ENCODE assay signal across 20 cellular contexts in the genomic region with DNA sequence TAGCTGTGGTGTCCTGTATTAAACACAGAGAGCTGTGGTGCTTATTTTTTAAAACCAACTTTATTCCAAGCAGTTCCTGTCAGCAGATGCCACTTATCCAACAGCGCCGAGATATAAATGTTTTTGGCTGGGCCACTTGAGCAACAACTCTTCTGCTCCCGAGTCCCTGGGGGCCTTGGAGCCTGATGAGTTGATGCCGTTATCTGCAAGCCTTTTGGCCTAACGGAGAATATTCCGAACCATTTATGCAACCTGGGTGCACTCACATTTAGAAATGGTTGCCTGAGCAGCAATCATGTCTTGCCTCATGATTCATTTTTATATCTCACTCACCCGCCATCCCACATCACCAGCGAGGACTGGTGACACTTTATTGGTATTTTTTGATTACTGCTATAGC.
DNase-seq lines count a peak whose midpoint lies in the region; TF ChIP-seq lines count a peak whose summit lies in the region.
"Had no signal": no experiment of that assay in that cellular context is flagged by ENCODE, and none has a peak within 500 bp of the region (broad histone marks: within the 10 kb centered on the region; RNA-seq: fewer than 3 reads in every experiment).

No MANE protein-coding gene starts in this region.

- intact Hi-C loops in left ventricle myocardium inferior (cut with micrococcal nuclease) = no loop called here

- TF ChIP-seq CTCF in BE2C (IDR thresholded peaks at IDR 0.05; ENCODE audit: low read depth, low read length) (no peak), HEK293 (tag by site-specific recombination; IDR thresholded peaks at IDR 0.05) (no peak), left ventricle myocardium inferior (IDR thresholded peaks at IDR 0.05; ENCODE audit: borderline replicate concordance) (no peak)

- POLR2A ChIA-PET in HEK293 (lab: Yijun Ruan, JAX) = no interaction called here

- no peak overlapping the region for H3K27ac ChIP-seq in HEK293 (ENCODE audit: extremely low read depth, low read depth, low read length)
- peak overlapping the region; percentile 52 for H3K27ac ChIP-seq in left ventricle myocardium inferior (replicated peaks)
- H3K27ac ChIP-seq: SJSA1 had no signal

- H3K9me3 ChIP-seq in BE2C = no peaks in the 10 kb centered on the region
- no peaks in the 10 kb centered on the region for H3K9me3 ChIP-seq in HEK293 (ENCODE audit: control insufficient read depth, insufficient read depth, low read depth, low read length)
- H3K9me3 ChIP-seq in left ventricle myocardium inferior (replicated peaks) = no peaks in the 10 kb centered on the region
- H3K9me3 ChIP-seq: Caco-2, SJSA1 had no signal

- CTCF ChIA-PET in HEK293 (lab: Yijun Ruan, JAX) = interaction anchor here (0.7 kb wide), 1 partner anchor 540 kb away, joined by 3 read pairs; no protein-coding TSS in a partner anchor

- DNase-seq in BE2C (peak; percentile 78), SK-N-DZ (ENCODE audit: low spot score) (peak; percentile 48), left ventricle myocardium inferior (peak; percentile 49), NCI-H1930 (lab: John Stamatoyannopoulos, UW) (no peak), HuH-7 (ENCODE audit: low spot score) (no peak)
- no peak for DNase-seq in activated effector memory CD4-positive, alpha-beta T cell treated with Interleukin-2 at 50 U/mL for 16 hours
- DNase-seq: ACHN; AML-193; CD4-positive, CD25-positive, alpha-beta regulatory T cell; HFFc6; KG1; NCI-H1694; NCI-H2171; NCI-H446 treated with DMSO at 0.1 percent for 48 hours; OCI-M1; RPMI8226; SW 1271 had no signal

- peaks cover 16% of the 10 kb centered on the region for H3K4me1 ChIP-seq in BE2C
- H3K4me1 ChIP-seq in HEK293 (ENCODE audit: control insufficient read depth, insufficient read depth, low read length) = peaks cover 5% of the 10 kb centered on the region; the same call in 1 of the 2 replicates
- H3K4me1 ChIP-seq in left ventricle myocardium inferior = peaks cover 35% of the 10 kb centered on the region
- H3K4me1 ChIP-seq: SJSA1 had no signal

- H3K4me3 ChIP-seq in BE2C (ENCODE audit: low read depth, low read length) (peak overlapping the region; percentile 1; the same call in 1 of the 2 replicates), HEK293 (ENCODE audit: low read depth, low read length) (no peak overlapping the region), left ventricle myocardium inferior (no peak overlapping the region)
- H3K4me3 ChIP-seq: SJSA1 had no signal

- no peaks in the 10 kb centered on the region for H3K27me3 ChIP-seq in BE2C
- no peaks in the 10 kb centered on the region for H3K27me3 ChIP-seq in left ventricle myocardium inferior (ENCODE audit: low read depth)

- no peaks in the 10 kb centered on the region for H3K36me3 ChIP-seq in BE2C
- no peaks in the 10 kb centered on the region for H3K36me3 ChIP-seq in HEK293 (ENCODE audit: control insufficient read depth in 2 of 2, insufficient read depth in 1 of 2, low read length in 2 of 2)
- no peaks in the 10 kb centered on the region for H3K36me3 ChIP-seq in left ventricle myocardium inferior
- H3K36me3 ChIP-seq: SJSA1 had no signal

TF ChIP-seq in HEK293, 187 proteins besides CTCF, POLR2A, EP300 and RAD21:
- TF ChIP-seq ZNF211 (tag by site-specific recombination; IDR thresholded peaks at IDR 0.05; ENCODE audit: low read depth) (no peak), OSR2 (tag by site-specific recombination; IDR thresholded peaks at IDR 0.05) (peak; percentile 4; the same call in 1 of the 2 replicates), ZNF341 (tag by site-specific recombination; IDR thresholded peaks at IDR 0.05; ENCODE audit: low read depth) (peak; percentile 20; the same call in 1 of the 2 replicates), ZBTB1 (tag by site-specific recombination; IDR thresholded peaks at IDR 0.05) (no peak)
- TF ChIP-seq, protein P1, sequence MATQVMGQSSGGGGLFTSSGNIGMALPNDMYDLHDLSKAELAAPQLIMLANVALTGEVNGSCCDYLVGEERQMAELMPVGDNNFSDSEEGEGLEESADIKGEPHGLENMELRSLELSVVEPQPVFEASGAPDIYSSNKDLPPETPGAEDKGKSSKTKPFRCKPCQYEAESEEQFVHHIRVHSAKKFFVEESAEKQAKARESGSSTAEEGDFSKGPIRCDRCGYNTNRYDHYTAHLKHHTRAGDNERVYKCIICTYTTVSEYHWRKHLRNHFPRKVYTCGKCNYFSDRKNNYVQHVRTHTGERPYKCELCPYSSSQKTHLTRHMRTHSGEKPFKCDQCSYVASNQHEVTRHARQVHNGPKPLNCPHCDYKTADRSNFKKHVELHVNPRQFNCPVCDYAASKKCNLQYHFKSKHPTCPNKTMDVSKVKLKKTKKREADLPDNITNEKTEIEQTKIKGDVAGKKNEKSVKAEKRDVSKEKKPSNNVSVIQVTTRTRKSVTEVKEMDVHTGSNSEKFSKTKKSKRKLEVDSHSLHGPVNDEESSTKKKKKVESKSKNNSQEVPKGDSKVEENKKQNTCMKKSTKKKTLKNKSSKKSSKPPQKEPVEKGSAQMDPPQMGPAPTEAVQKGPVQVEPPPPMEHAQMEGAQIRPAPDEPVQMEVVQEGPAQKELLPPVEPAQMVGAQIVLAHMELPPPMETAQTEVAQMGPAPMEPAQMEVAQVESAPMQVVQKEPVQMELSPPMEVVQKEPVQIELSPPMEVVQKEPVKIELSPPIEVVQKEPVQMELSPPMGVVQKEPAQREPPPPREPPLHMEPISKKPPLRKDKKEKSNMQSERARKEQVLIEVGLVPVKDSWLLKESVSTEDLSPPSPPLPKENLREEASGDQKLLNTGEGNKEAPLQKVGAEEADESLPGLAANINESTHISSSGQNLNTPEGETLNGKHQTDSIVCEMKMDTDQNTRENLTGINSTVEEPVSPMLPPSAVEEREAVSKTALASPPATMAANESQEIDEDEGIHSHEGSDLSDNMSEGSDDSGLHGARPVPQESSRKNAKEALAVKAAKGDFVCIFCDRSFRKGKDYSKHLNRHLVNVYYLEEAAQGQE (tag by site-specific recombination; IDR thresholded peaks at IDR 0.05) = no peak
- TF ChIP-seq, protein P2, sequence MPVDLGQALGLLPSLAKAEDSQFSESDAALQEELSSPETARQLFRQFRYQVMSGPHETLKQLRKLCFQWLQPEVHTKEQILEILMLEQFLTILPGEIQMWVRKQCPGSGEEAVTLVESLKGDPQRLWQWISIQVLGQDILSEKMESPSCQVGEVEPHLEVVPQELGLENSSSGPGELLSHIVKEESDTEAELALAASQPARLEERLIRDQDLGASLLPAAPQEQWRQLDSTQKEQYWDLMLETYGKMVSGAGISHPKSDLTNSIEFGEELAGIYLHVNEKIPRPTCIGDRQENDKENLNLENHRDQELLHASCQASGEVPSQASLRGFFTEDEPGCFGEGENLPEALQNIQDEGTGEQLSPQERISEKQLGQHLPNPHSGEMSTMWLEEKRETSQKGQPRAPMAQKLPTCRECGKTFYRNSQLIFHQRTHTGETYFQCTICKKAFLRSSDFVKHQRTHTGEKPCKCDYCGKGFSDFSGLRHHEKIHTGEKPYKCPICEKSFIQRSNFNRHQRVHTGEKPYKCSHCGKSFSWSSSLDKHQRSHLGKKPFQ (tag by site-specific recombination; IDR thresholded peaks at IDR 0.05) = no peak

Comparison
In these comparisons a context has a peak if more than half of its experiments do, and no peak if none do; other contexts are left out.
1. DNase-seq: peak in BE2C (single experiment), SK-N-DZ (single experiment) and left ventricle myocardium inferior (single experiment); none in NCI-H1930 (0 of 2), HuH-7 (single experiment) and activated effector memory CD4-positive, alpha-beta T cell treated with Interleukin-2 at 50 U/mL for 16 hours (single experiment).